35 cellular contexts compared by ENCODE assay signal in the genomic region with DNA sequence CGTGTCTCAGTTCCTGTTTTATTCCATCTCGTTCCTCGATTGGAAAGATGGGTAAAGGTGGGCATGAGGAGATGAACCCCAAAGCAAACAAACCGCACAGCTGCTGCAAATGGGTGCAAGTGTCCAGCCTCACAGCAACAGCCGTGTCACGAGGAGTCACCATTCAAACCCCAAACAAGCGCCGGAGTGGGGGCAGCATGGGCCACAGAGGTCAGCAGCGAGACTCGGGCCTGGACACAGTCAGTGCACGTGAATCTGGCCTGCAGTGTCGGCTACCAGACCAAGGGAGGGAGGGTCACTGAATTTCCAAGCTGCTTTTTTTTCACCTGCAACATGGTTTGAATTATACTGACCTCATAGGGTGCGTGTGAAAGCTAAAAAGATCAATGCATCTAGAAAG.
"Had no signal": no experiment of that assay in that cellular context is flagged by ENCODE, and none has a peak within 500 bp of the region (broad histone marks: within the 10 kb centered on the region; RNA-seq: fewer than 3 reads in every experiment).

No MANE protein-coding gene starts in this region.

- H3K27ac Mint-ChIP-seq: activated naive CD8-positive, alpha-beta T cell; activated T-helper 2 cell treated with anti-CD3 and anti-CD28 coated beads, Interferon-gamma antibody, Interleukin-2, Interleukin-4, amounts not matched to agents 10 μg/mL and 5 μg/mL and 100 μg/mL, durations not matched to agents 14 hours and 24 hours and 36 hours; nephron progenitor cell; progenitor cell of endocrine pancreas; T-helper 1 cell treated with Interleukin-12 subunit alpha and Interleukin-12 subunit beta and Interleukin-4 antibody, amounts not matched to agents 30 μg/mL and 1 μg/mL, for 36 hours; type B pancreatic cell had no signal

- H3K4me3 ChIP-seq: adrenal gland, body of pancreas, cardiac muscle cell, coronary artery, dorsolateral prefrontal cortex, gastroesophageal sphincter, ovary, sigmoid colon, thoracic aorta, uterus had no signal

- H3K9me3 Mint-ChIP-seq: activated T-cell treated with anti-CD3 and anti-CD28 coated beads, Interleukin-2, amount 50 U/mL, for 4 hours; activated T-helper 2 cell treated with anti-CD3 and anti-CD28 coated beads, Interferon-gamma antibody, Interleukin-2, Interleukin-4, amounts not matched to agents 10 μg/mL and 5 μg/mL and 100 μg/mL, durations not matched to agents 14 hours and 24 hours and 36 hours; naive B cell; nephron progenitor cell; T-helper 1 cell treated with Interleukin-12 subunit alpha and Interleukin-12 subunit beta and Interleukin-4 antibody, amounts not matched to agents 30 μg/mL and 1 μg/mL, for 36 hours; type B pancreatic cell had no signal

- DNase-seq: activated CD4-positive, alpha-beta T cell treated with anti-CD3 and anti-CD28 coated beads for 48 hours; activated CD4-positive, alpha-beta T cell treated with anti-CD3 and anti-CD28 coated beads, Interleukin-2, amount 50 U/mL, for 48 hours; activated CD8-positive, alpha-beta memory T cell treated with anti-CD3 and anti-CD28 coated beads for 24 hours; activated T-cell treated with anti-CD3 and anti-CD28 coated beads, Interleukin-2, amount 50 U/mL, for 4 hours; aorta; body of pancreas; effector memory CD4-positive, alpha-beta T cell; erythroblast; hippocampal formation; kidney; left colon; mammary epithelial cell; naive B cell; nephron progenitor cell; ovary; sigmoid colon; small intestine; stimulated activated CD4-positive, alpha-beta T cell treated with anti-CD3 and anti-CD28 coated beads, Interleukin-4, amount 100 ng/mL, for 24 hours; stimulated activated naive CD4-positive, alpha-beta T cell treated with Interleukin-2 at 50 U/mL for 16 hours; SW 1271; T-helper 9 cell; uterus had no signal

- H3K27me3 ChIP-seq: adrenal gland, body of pancreas, cardiac muscle cell, dorsolateral prefrontal cortex, gastroesophageal sphincter, ovary, sigmoid colon, uterus had no signal

- ATAC-seq: activated CD4-positive, CD25-positive, alpha-beta regulatory T cell treated with anti-CD3 and anti-CD28 coated beads, Interleukin-2, amount 50 U/mL, for 24 hours; activated T-cell treated with anti-CD3 and anti-CD28 coated beads, Interleukin-2, amount 50 U/mL, for 4 hours; body of pancreas; gastroesophageal sphincter; left colon had no signal

- H3K36me3 Mint-ChIP-seq: activated naive CD8-positive, alpha-beta T cell; naive B cell; type B pancreatic cell had no signal

- H3K4me3 Mint-ChIP-seq: activated naive CD8-positive, alpha-beta T cell; activated T-cell treated with anti-CD3 and anti-CD28 coated beads, Interleukin-2, amount 50 U/mL, for 4 hours; nephron progenitor cell; T-helper 1 cell treated with Interleukin-12 subunit alpha and Interleukin-12 subunit beta and Interleukin-4 antibody, amounts not matched to agents 30 μg/mL and 1 μg/mL, for 36 hours; type B pancreatic cell had no signal

- H3K27me3 Mint-ChIP-seq: activated naive CD8-positive, alpha-beta T cell; naive B cell; type B pancreatic cell had no signal

- H3K4me1 ChIP-seq: uterus had no signal

- H3K27ac ChIP-seq: adrenal gland, body of pancreas, cardiac muscle cell, coronary artery, dorsolateral prefrontal cortex, gastroesophageal sphincter, ovary, sigmoid colon, thoracic aorta, uterus, VCaP had no signal
